In the genomic region with DNA sequence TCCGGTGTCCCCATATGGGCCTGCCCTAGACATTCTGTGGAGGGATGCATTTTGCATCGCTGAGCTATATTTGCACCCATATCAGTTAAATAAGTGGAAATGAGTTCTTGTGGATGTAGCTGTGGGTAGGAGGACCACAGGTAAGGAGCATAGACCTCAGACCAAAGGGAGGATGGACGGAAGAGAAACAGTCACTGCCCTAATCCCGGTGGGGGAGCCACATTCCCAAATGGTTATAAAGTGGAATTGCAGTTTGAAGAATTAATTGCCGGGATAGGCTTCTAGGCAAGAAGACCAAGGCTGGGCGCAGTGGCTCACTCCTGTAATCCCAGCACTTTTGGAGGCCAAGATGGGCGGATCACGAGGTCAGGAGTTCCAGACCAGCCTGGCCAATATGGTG, we compare ENCODE assay signal across 1 cellular context.
TF ChIP-seq lines count a peak whose summit lies in the region.

No MANE protein-coding gene starts in this region.

TF ChIP-seq in HepG2, 621 proteins besides CTCF, POLR2A, EP300 and RAD21:
- no peak for TF ChIP-seq NCOA1 (CRISPR knock-in tag; IDR thresholded peaks at IDR 0.05)
- TF ChIP-seq ZNF263 (CRISPR knock-in tag; IDR thresholded peaks at IDR 0.05), result peak; percentile 31; the same call in 1 of the 2 replicates
